1 cellular context compared by ENCODE assay signal in the genomic region with DNA sequence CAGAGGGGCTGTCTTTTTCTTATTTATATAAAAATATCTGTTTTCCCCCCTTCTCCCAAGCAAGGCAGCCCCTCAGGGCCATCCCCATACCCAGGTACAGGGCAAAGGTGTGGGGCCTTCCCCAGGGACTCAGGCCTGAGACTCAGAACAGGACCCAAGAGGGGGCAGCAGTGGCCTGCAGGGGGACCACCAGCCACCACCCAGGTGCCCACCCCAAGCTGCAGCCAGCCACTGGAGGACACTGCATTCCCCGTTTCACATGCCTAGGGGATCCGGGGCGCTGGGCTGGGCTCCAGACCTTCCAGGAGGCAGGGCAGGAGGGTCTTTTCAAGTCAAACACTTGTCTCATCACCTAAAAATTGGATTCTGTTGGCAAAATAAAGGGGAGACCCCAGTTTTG.
TF ChIP-seq lines count a peak whose summit lies in the region.

No MANE protein-coding gene starts in this region.

TF ChIP-seq in H1, 55 proteins besides CTCF, POLR2A, EP300 and RAD21:
- no peak for TF ChIP-seq NRF1 (IDR thresholded peaks at IDR 0.05; ENCODE audit: low read depth, low read length)
- TF ChIP-seq JUN (IDR thresholded peaks at IDR 0.05; ENCODE audit: low read depth, low read length): no peak
- TF ChIP-seq SIX5 (IDR thresholded peaks at IDR 0.05; ENCODE audit: low read depth, low read length): no peak
- TF ChIP-seq POU5F1 (IDR thresholded peaks at IDR 0.05; ENCODE audit: low read depth, low read length): no peak
- no peak for TF ChIP-seq CEBPB (IDR thresholded peaks at IDR 0.05; ENCODE audit: low read depth, low read length)
- TF ChIP-seq SP2 (IDR thresholded peaks at IDR 0.05; ENCODE audit: low read length): no peak
- TF ChIP-seq, protein P1, sequence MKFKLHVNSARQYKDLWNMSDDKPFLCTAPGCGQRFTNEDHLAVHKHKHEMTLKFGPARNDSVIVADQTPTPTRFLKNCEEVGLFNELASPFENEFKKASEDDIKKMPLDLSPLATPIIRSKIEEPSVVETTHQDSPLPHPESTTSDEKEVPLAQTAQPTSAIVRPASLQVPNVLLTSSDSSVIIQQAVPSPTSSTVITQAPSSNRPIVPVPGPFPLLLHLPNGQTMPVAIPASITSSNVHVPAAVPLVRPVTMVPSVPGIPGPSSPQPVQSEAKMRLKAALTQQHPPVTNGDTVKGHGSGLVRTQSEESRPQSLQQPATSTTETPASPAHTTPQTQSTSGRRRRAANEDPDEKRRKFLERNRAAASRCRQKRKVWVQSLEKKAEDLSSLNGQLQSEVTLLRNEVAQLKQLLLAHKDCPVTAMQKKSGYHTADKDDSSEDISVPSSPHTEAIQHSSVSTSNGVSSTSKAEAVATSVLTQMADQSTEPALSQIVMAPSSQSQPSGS (IDR thresholded peaks at IDR 0.05; ENCODE audit: low read length): no peak
- no peak for TF ChIP-seq RXRA (IDR thresholded peaks at IDR 0.05; ENCODE audit: insufficient read depth, low read depth, low read length)
- TF ChIP-seq CREB1 (IDR thresholded peaks at IDR 0.05): no peak
- no peak for TF ChIP-seq SIN3A (conservative IDR thresholded peaks at IDR 0.05 in 1 of 2, IDR thresholded peaks at IDR 0.05 in 1 of 2; ENCODE audit: low read depth in 1 of 2, low read length in 2 of 2)
- no peak for TF ChIP-seq CBX5 (IDR thresholded peaks at IDR 0.05; ENCODE audit: low read depth, low read length)
- TF ChIP-seq CBX8 (IDR thresholded peaks at IDR 0.05; ENCODE audit: borderline replicate concordance, low read depth, low read length): no peak
- TF ChIP-seq BRCA1 (IDR thresholded peaks at IDR 0.05; ENCODE audit: low read depth, low read length): no peak
- TF ChIP-seq SP4 (IDR thresholded peaks at IDR 0.05; ENCODE audit: low read length): no peak
- TF ChIP-seq, protein P2, sequence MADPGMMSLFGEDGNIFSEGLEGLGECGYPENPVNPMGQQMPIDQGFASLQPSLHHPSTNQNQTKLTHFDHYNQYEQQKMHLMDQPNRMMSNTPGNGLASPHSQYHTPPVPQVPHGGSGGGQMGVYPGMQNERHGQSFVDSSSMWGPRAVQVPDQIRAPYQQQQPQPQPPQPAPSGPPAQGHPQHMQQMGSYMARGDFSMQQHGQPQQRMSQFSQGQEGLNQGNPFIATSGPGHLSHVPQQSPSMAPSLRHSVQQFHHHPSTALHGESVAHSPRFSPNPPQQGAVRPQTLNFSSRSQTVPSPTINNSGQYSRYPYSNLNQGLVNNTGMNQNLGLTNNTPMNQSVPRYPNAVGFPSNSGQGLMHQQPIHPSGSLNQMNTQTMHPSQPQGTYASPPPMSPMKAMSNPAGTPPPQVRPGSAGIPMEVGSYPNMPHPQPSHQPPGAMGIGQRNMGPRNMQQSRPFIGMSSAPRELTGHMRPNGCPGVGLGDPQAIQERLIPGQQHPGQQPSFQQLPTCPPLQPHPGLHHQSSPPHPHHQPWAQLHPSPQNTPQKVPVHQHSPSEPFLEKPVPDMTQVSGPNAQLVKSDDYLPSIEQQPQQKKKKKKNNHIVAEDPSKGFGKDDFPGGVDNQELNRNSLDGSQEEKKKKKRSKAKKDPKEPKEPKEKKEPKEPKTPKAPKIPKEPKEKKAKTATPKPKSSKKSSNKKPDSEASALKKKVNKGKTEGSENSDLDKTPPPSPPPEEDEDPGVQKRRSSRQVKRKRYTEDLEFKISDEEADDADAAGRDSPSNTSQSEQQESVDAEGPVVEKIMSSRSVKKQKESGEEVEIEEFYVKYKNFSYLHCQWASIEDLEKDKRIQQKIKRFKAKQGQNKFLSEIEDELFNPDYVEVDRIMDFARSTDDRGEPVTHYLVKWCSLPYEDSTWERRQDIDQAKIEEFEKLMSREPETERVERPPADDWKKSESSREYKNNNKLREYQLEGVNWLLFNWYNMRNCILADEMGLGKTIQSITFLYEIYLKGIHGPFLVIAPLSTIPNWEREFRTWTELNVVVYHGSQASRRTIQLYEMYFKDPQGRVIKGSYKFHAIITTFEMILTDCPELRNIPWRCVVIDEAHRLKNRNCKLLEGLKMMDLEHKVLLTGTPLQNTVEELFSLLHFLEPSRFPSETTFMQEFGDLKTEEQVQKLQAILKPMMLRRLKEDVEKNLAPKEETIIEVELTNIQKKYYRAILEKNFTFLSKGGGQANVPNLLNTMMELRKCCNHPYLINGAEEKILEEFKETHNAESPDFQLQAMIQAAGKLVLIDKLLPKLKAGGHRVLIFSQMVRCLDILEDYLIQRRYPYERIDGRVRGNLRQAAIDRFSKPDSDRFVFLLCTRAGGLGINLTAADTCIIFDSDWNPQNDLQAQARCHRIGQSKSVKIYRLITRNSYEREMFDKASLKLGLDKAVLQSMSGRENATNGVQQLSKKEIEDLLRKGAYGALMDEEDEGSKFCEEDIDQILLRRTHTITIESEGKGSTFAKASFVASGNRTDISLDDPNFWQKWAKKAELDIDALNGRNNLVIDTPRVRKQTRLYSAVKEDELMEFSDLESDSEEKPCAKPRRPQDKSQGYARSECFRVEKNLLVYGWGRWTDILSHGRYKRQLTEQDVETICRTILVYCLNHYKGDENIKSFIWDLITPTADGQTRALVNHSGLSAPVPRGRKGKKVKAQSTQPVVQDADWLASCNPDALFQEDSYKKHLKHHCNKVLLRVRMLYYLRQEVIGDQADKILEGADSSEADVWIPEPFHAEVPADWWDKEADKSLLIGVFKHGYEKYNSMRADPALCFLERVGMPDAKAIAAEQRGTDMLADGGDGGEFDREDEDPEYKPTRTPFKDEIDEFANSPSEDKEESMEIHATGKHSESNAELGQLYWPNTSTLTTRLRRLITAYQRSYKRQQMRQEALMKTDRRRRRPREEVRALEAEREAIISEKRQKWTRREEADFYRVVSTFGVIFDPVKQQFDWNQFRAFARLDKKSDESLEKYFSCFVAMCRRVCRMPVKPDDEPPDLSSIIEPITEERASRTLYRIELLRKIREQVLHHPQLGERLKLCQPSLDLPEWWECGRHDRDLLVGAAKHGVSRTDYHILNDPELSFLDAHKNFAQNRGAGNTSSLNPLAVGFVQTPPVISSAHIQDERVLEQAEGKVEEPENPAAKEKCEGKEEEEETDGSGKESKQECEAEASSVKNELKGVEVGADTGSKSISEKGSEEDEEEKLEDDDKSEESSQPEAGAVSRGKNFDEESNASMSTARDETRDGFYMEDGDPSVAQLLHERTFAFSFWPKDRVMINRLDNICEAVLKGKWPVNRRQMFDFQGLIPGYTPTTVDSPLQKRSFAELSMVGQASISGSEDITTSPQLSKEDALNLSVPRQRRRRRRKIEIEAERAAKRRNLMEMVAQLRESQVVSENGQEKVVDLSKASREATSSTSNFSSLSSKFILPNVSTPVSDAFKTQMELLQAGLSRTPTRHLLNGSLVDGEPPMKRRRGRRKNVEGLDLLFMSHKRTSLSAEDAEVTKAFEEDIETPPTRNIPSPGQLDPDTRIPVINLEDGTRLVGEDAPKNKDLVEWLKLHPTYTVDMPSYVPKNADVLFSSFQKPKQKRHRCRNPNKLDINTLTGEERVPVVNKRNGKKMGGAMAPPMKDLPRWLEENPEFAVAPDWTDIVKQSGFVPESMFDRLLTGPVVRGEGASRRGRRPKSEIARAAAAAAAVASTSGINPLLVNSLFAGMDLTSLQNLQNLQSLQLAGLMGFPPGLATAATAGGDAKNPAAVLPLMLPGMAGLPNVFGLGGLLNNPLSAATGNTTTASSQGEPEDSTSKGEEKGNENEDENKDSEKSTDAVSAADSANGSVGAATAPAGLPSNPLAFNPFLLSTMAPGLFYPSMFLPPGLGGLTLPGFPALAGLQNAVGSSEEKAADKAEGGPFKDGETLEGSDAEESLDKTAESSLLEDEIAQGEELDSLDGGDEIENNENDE (IDR thresholded peaks at IDR 0.05; ENCODE audit: insufficient replicate concordance, low read length): no peak
- TF ChIP-seq, protein P3, sequence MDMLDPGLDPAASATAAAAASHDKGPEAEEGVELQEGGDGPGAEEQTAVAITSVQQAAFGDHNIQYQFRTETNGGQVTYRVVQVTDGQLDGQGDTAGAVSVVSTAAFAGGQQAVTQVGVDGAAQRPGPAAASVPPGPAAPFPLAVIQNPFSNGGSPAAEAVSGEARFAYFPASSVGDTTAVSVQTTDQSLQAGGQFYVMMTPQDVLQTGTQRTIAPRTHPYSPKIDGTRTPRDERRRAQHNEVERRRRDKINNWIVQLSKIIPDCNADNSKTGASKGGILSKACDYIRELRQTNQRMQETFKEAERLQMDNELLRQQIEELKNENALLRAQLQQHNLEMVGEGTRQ (IDR thresholded peaks at IDR 0.05; ENCODE audit: low read length): no peak
- no peak for TF ChIP-seq CTBP2 (IDR thresholded peaks at IDR 0.05; ENCODE audit: borderline replicate concordance, insufficient read depth, insufficient read length, low read length)
- TF ChIP-seq, protein P4, sequence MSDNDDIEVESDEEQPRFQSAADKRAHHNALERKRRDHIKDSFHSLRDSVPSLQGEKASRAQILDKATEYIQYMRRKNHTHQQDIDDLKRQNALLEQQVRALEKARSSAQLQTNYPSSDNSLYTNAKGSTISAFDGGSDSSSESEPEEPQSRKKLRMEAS (IDR thresholded peaks at IDR 0.05): no peak
- TF ChIP-seq RNF2 (IDR thresholded peaks at IDR 0.05; ENCODE audit: borderline replicate concordance, low read depth, low read length, missing control alignments, poor library complexity, severe bottlenecking): no peak
- TF ChIP-seq, protein P5, sequence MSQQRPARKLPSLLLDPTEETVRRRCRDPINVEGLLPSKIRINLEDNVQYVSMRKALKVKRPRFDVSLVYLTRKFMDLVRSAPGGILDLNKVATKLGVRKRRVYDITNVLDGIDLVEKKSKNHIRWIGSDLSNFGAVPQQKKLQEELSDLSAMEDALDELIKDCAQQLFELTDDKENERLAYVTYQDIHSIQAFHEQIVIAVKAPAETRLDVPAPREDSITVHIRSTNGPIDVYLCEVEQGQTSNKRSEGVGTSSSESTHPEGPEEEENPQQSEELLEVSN (IDR thresholded peaks at IDR 0.05): no peak
